Comparison of ENCODE assay signal across 1 cellular context in genomic region chr15:73748731-73749130, GRCh38.
TF ChIP-seq lines count a peak whose summit lies in the region.

No MANE protein-coding gene starts in this region.

TF ChIP-seq in H1, 55 proteins besides CTCF, POLR2A, EP300 and RAD21 (continued from another document):
- TF ChIP-seq CHD7 (IDR thresholded peaks at IDR 0.05; ENCODE audit: insufficient replicate concordance, low read length) (no peak), SIRT6 (IDR thresholded peaks at IDR 0.05; ENCODE audit: low read length) (no peak), RFX5 (IDR thresholded peaks at IDR 0.05; ENCODE audit: borderline replicate concordance, low read depth, low read length) (no peak), USF2 (IDR thresholded peaks at IDR 0.05; ENCODE audit: low read length) (no peak), JUND (IDR thresholded peaks at IDR 0.05; ENCODE audit: low read length) (no peak), ZNF274 (IDR thresholded peaks at IDR 0.05; ENCODE audit: borderline replicate concordance, extremely low read depth, low read length) (no peak), MAFK (IDR thresholded peaks at IDR 0.05; ENCODE audit: low read depth, low read length) (no peak), NRF1 (IDR thresholded peaks at IDR 0.05; ENCODE audit: low read depth, low read length) (no peak), KDM4A (IDR thresholded peaks at IDR 0.05; ENCODE audit: low read depth, low read length, severe bottlenecking) (no peak), MAX (IDR thresholded peaks at IDR 0.05) (no peak), SUZ12 (IDR thresholded peaks at IDR 0.05; ENCODE audit: low read length) (no peak), NANOG (IDR thresholded peaks at IDR 0.05; ENCODE audit: insufficient read depth, low read depth, low read length, poor library complexity, severe bottlenecking) (no peak), E2F6 (IDR thresholded peaks at IDR 0.05) (no peak), TCF12 (IDR thresholded peaks at IDR 0.05; ENCODE audit: low read depth, low read length) (no peak), TAF1 (IDR thresholded peaks at IDR 0.05; ENCODE audit: low read depth, low read length) (no peak), PHF8 (conservative IDR thresholded peaks at IDR 0.05; ENCODE audit: low read depth, low read length) (no peak)
